Comparison of ENCODE assay signal across 22 cellular contexts in the genomic region with DNA sequence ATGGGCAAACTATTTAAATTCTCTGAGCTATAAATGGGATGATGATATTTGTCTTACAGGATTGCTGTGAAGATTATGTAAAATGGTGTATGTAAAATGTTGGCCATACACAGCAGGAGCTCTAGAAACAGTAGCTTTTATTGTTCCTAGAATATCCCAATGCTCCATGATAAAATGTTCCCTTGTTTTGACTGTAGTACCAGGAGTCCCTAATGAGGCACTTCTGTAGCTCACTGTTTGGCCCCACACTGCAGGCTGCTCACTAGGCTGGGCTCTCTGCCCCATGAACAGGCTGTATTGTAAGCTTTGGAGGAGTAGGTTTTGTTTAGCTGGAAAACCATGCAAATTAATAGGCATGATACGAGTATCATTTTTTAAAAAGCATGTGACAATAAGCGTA. TPM values are rescaled to one million over a fixed set of nuclear protein-coding genes. Genes with fewer than 3 reads are reported as not detected.
DNase-seq lines count a peak whose midpoint lies in the region; ATAC-seq and TF ChIP-seq lines count a peak whose summit lies in the region.
"Had no signal": no experiment of that assay in that cellular context is flagged by ENCODE, and none has a peak within 500 bp of the region (broad histone marks: within the 10 kb centered on the region; RNA-seq: fewer than 3 reads in every experiment).

No MANE protein-coding gene starts in this region.

- no peaks in the 10 kb centered on the region for H3K27me3 ChIP-seq in layer of hippocampus (ENCODE audit: control insufficient read depth, insufficient read depth, low read length)
- no peaks in the 10 kb centered on the region for H3K27me3 ChIP-seq in right cardiac atrium (ENCODE audit: control insufficient read depth, insufficient read depth)
- H3K27me3 ChIP-seq: BLaER1 had no signal

- peak overlapping the region; percentile 54 for H3K27ac Mint-ChIP-seq in progenitor cell of endocrine pancreas
- H3K27ac Mint-ChIP-seq: CD8-positive, alpha-beta T cell had no signal

- H3K36me3 Mint-ChIP-seq in progenitor cell of endocrine pancreas (ENCODE audit: insufficient read depth): no peaks in the 10 kb centered on the region
- H3K36me3 Mint-ChIP-seq: CD8-positive, alpha-beta T cell had no signal

- DNase-seq in Ammon's horn (ENCODE audit: low spot score): peak; percentile 78
- DNase-seq in caudate nucleus (lab: John Stamatoyannopoulos, UW): peak in 28 of 61 donors; percentile 1 to 56 (median 12)
- DNase-seq in progenitor cell of endocrine pancreas (ENCODE audit: low spot score, unreplicated experiment): no peak
- no peak for DNase-seq in DMS114 treated with DMSO at 0.1 percent for 48 hours (lab: John Stamatoyannopoulos, UW; ENCODE audit: unreplicated experiment)
- DNase-seq in NCI-H510A (lab: John Stamatoyannopoulos, UW): no peak
- DNase-seq in NCI-H1105 (lab: John Stamatoyannopoulos, UW): no peak
- no peak for DNase-seq in right cardiac atrium
- DNase-seq: 8988T; CD8-positive, alpha-beta T cell; DND-41; HCEC 1CT; IMR-90; Karpas-422; MM.1S; NCI-H1105 treated with DMSO at 0.1 percent for 48 hours; NCI-H1694 treated with DMSO at 0.1 percent for 48 hours; NCI-H345; OCI-M1; SHP77 treated with DMSO at 0.1 percent for 48 hours had no signal

- peak overlapping the region; percentile 26 for H3K4me3 Mint-ChIP-seq in progenitor cell of endocrine pancreas (ENCODE audit: low read depth)
- H3K4me3 Mint-ChIP-seq: CD8-positive, alpha-beta T cell had no signal

- H3K27ac ChIP-seq in caudate nucleus (ENCODE audit: low read depth, low read length): peak overlapping the region; percentile 50
- H3K27ac ChIP-seq in layer of hippocampus (ENCODE audit: low read depth, low read length): peak overlapping the region; percentile 71
- H3K27ac ChIP-seq in right cardiac atrium (ENCODE audit: low read length): no peak overlapping the region
- H3K27ac ChIP-seq: BLaER1 had no signal

- no peak overlapping the region for H3K4me3 ChIP-seq in right cardiac atrium (ENCODE audit: low read length)
- H3K4me3 ChIP-seq: BLaER1 had no signal

- intact Hi-C loops in right cardiac atrium (cut with DNase I): no loop called here

- H3K4me1 Mint-ChIP-seq in progenitor cell of endocrine pancreas (ENCODE audit: low read depth): peaks cover 53% of the 10 kb centered on the region

- H3K4me1 ChIP-seq in right cardiac atrium (ENCODE audit: control insufficient read depth, insufficient read depth, low read length): no peaks in the 10 kb centered on the region
- H3K4me1 ChIP-seq: BLaER1 had no signal

- no peaks in the 10 kb centered on the region for H3K9me3 ChIP-seq in right cardiac atrium (ENCODE audit: control insufficient read depth, low read length)
- H3K9me3 ChIP-seq: BLaER1 had no signal

- peaks cover 6% of the 10 kb centered on the region for H3K9me3 Mint-ChIP-seq in progenitor cell of endocrine pancreas (ENCODE audit: low read depth)
- H3K9me3 Mint-ChIP-seq: CD8-positive, alpha-beta T cell had no signal

- no peak for ATAC-seq in right cardiac atrium
- ATAC-seq: CD8-positive, alpha-beta T cell had no signal

- 38% methylated on average over 2 of the region's 2 CpGs for WGBS in right cardiac atrium

- no peaks in the 10 kb centered on the region for H3K27me3 Mint-ChIP-seq in progenitor cell of endocrine pancreas

- no peak for TF ChIP-seq CTCF in progenitor cell of endocrine pancreas (IDR thresholded peaks at IDR 0.05; ENCODE audit: unreplicated experiment)

RNA-seq across cellular contexts. Expression of gene FGA, which starts 3.3 kb away (rescaled TPM):
- total RNA-seq in progenitor cell of endocrine pancreas (13.5 and 18.2 TPM in 2 replicates), right cardiac atrium (1 to 10 TPM in 1 of 4 donors, not detected in 3; 2.1 TPM)
- polyA plus RNA-seq in right cardiac atrium: 0.32 TPM
- total RNA-seq: CD8-positive, alpha-beta T cell; IMR-90; RPMI7951 had no signal
- polyA plus RNA-seq: IMR-90 had no signal

RNA-seq across cellular contexts. Expression of gene FGG, which starts 18.6 kb away (rescaled TPM):
- 7.4 and 14.0 TPM in 2 replicates for total RNA-seq in progenitor cell of endocrine pancreas
- 1 to 10 TPM in 1 of 4 donors, not detected in 3; 1.8 TPM for total RNA-seq in right cardiac atrium
- 0.45 TPM for polyA plus RNA-seq in right cardiac atrium
- total RNA-seq: CD8-positive, alpha-beta T cell; IMR-90; RPMI7951 had no signal
- polyA plus RNA-seq: IMR-90 had no signal

RNA-seq across cellular contexts. Expression of gene FGB, which starts 31.1 kb away (rescaled TPM):
- total RNA-seq in progenitor cell of endocrine pancreas: 37.7 and 63.3 TPM in 2 replicates
- 1 to 10 TPM in 1 of 4 donors, not detected in 3; 1.8 TPM for total RNA-seq in right cardiac atrium
- 0.38 TPM for polyA plus RNA-seq in right cardiac atrium
- total RNA-seq: CD8-positive, alpha-beta T cell; IMR-90; RPMI7951 had no signal
- polyA plus RNA-seq: IMR-90 had no signal

RNA-seq across cellular contexts. Expression of gene PLRG1, which starts 43.7 kb away (rescaled TPM):
- total RNA-seq in progenitor cell of endocrine pancreas (96.3 and 102 TPM in 2 replicates), right cardiac atrium (10 to 100 TPM; 42.5 to 53.0 (median 50.8) TPM)
- polyA plus RNA-seq in right cardiac atrium: 24.6 TPM

Comparison
In these comparisons a context has a peak if more than half of its experiments do, and no peak if none do; other contexts are left out.
1. RNA of gene FGB, which starts 31.1 kb away (total RNA-seq): 37.7 to 63.3 TPM in progenitor cell of endocrine pancreas; 1.8 TPM in right cardiac atrium; every median in the first group is over 10 times any median in the second.